ENCODE assay signal across 11 cellular contexts in genomic region chr2:234960091-234961088, GRCh38. TPM values are rescaled to one million over a fixed set of nuclear protein-coding genes. Genes with fewer than 3 reads are reported as not detected.
DNase-seq lines count a peak whose midpoint lies in the region; TF ChIP-seq lines count a peak whose summit lies in the region.
"Had no signal": no experiment of that assay in that cellular context is flagged by ENCODE, and none has a peak within 500 bp of the region (broad histone marks: within the 10 kb centered on the region; RNA-seq: fewer than 3 reads in every experiment).

No MANE protein-coding gene starts in this region.

- no peaks in the 10 kb centered on the region for H3K36me3 ChIP-seq in esophagus muscularis mucosa
- peaks cover 35% of the 10 kb centered on the region for H3K36me3 ChIP-seq in MG63

- H3K36me3 Mint-ChIP-seq in neural crest cell (ENCODE audit: low read depth) = no peaks in the 10 kb centered on the region
- H3K36me3 Mint-ChIP-seq: activated naive CD4-positive, alpha-beta T cell treated with anti-CD3 and anti-CD28 coated beads, Interleukin-2, amount 10 ng/mL, durations not matched to agents 7 days and 5 days had no signal

- no peak for TF ChIP-seq EP300 in esophagus muscularis mucosa (IDR thresholded peaks at IDR 0.05)

- no peak for TF ChIP-seq CTCF in esophagus muscularis mucosa (IDR thresholded peaks at IDR 0.05)
- no peak for TF ChIP-seq CTCF in neural crest cell (conservative IDR thresholded peaks at IDR 0.05)

- WGBS in esophagus muscularis mucosa = 73% methylated on average over 14 of the region's 14 CpGs

- peaks cover 66% of the 10 kb centered on the region for H3K4me1 Mint-ChIP-seq in neural crest cell
- H3K4me1 Mint-ChIP-seq: activated naive CD4-positive, alpha-beta T cell treated with anti-CD3 and anti-CD28 coated beads, Interleukin-2, amount 10 ng/mL, durations not matched to agents 7 days and 5 days had no signal

- peak overlapping the region; percentile 40 for H3K27ac Mint-ChIP-seq in neural crest cell (ENCODE audit: unreplicated experiment)
- H3K27ac Mint-ChIP-seq: activated naive CD4-positive, alpha-beta T cell treated with anti-CD3 and anti-CD28 coated beads, Interleukin-2, amount 10 ng/mL, durations not matched to agents 7 days and 5 days had no signal

- H3K9me3 ChIP-seq in esophagus muscularis mucosa (no peaks in the 10 kb centered on the region), MG63 (no peaks in the 10 kb centered on the region)

- DNase-seq in EH (ENCODE audit: low read depth) (peak; percentile 42), NCI-H2107 treated with DMSO at 0.1 percent for 48 hours (lab: John Stamatoyannopoulos, UW; ENCODE audit: unreplicated experiment) (peak; percentile 90), esophagus muscularis mucosa (ENCODE audit: extremely low spot score) (no peak), neural crest cell (ENCODE audit: low read depth, low spot score) (no peak), MG63 (no peak), NCI-H226 (no peak), DMS114 treated with DMSO at 0.1 percent for 48 hours (lab: John Stamatoyannopoulos, UW; ENCODE audit: unreplicated experiment) (no peak)
- no peak for DNase-seq in NK-92 treated with Interleukin-12 subunit alpha and Interleukin-12 subunit beta, amount 100 ng/mL, for 24 hours (lab: John Stamatoyannopoulos, UW)
- DNase-seq: activated naive CD4-positive, alpha-beta T cell treated with anti-CD3 and anti-CD28 coated beads, Interleukin-2, amount 10 ng/mL, durations not matched to agents 7 days and 5 days; COR-L47; small intestine had no signal

- H3K27me3 ChIP-seq in esophagus muscularis mucosa (no peaks in the 10 kb centered on the region), MG63 (no peaks in the 10 kb centered on the region)

- H3K9me3 Mint-ChIP-seq in neural crest cell = no peaks in the 10 kb centered on the region
- H3K9me3 Mint-ChIP-seq: activated naive CD4-positive, alpha-beta T cell treated with anti-CD3 and anti-CD28 coated beads, Interleukin-2, amount 10 ng/mL, durations not matched to agents 7 days and 5 days had no signal

- H3K27me3 Mint-ChIP-seq in neural crest cell (ENCODE audit: low read depth) = no peaks in the 10 kb centered on the region

- H3K4me1 ChIP-seq in esophagus muscularis mucosa = peaks cover 16 to 53% (median 39%) of the 10 kb centered on the region in 4 donors

- no peak for TF ChIP-seq POLR2A in esophagus muscularis mucosa (IDR thresholded peaks at IDR 0.05; ENCODE audit: low read depth)

- peak overlapping the region; percentile 11 to 52 (median 39) for H3K27ac ChIP-seq in esophagus muscularis mucosa (replicated peaks in 1 of 4)

- intact Hi-C loops in esophagus muscularis mucosa (cut with DNase I) = no loop called here

- H3K4me3 ChIP-seq in esophagus muscularis mucosa (no peak overlapping the region), MG63 (no peak overlapping the region)

- H3K4me3 Mint-ChIP-seq in neural crest cell = no peak overlapping the region
- H3K4me3 Mint-ChIP-seq: activated naive CD4-positive, alpha-beta T cell treated with anti-CD3 and anti-CD28 coated beads, Interleukin-2, amount 10 ng/mL, durations not matched to agents 7 days and 5 days had no signal

RNA-seq across cellular contexts. Expression of gene SH3BP4, which starts 8.6 kb away (rescaled TPM):
- total RNA-seq in esophagus muscularis mucosa (10 to 100 TPM; 25.3 to 63.1 (median 48.4) TPM), neural crest cell (32.1 and 37.1 TPM in 2 replicates)
- 34.2 and 39.5 TPM in 2 replicates for total RNA-seq in MG63 (2014; rRNA removed; shearing (Covaris generic); ENCODE audit: low replicate concordance)

Comparison
In these comparisons a context has a peak if more than half of its experiments do, and no peak if none do; other contexts are left out.
1. DNase-seq: peak in EH (single experiment) and NCI-H2107 treated with DMSO at 0.1 percent for 48 hours (single experiment); none in esophagus muscularis mucosa (single experiment), neural crest cell (single experiment), MG63 (single experiment), NCI-H226 (single experiment), NK-92 treated with Interleukin-12 subunit alpha and Interleukin-12 subunit beta, amount 100 ng/mL, for 24 hours (single experiment) and DMS114 treated with DMSO at 0.1 percent for 48 hours (single experiment).